ENCODE assay signal across 23 cellular contexts in the genomic region with DNA sequence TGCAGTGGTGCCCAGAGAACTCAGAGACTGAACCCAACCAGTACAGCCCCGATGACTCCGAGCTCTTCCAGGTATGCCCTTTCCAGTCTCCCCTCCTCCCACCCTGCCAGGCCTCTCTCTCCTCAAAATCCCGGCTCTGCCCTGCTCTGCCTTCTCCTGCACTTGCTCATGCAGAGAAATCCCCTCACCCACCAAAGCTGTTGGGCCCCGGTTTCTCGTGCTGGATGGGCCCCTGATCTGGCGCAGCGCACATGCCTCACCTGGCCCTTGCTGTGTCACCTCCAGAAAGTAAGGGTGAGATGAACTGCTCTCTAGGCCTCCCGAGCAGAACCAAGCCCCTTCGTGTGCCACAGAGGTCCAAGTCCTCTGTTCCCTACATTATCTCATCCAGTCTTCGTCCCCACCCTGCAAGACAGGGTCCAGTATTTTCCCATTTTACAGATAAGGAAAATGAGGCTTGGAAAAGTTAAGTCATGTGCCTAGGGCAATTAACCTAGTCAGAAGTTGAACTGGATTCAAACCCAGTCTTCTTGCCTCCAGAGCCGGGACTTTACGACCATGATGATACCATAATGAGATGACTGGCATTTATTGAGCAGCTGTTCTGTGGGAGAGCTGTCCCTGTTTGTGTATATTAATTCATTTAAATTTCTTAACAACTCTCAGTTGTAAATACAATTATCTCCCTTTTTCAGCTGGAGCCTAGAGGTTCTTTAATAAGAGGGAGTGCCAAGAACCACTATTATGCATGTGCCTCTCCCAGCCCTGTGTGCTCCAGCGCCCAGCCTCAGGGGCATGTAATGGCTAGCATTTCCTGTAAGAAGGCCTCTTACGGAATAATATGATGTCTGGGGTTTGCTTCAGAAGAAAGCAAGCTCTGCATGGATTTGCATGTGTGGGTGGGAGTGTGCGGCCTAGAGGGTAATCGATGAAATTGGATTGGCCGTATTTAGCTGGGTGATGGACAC.
DNase-seq lines count a peak whose midpoint lies in the region; ATAC-seq, FAIRE-seq and TF ChIP-seq lines count a peak whose summit lies in the region.
"Had no signal": no experiment of that assay in that cellular context is flagged by ENCODE, and none has a peak within 500 bp of the region (broad histone marks: within the 10 kb centered on the region; RNA-seq: fewer than 3 reads in every experiment).

No MANE protein-coding gene starts in this region.

- no peaks in the 10 kb centered on the region for H3K27me3 ChIP-seq in GM23338 (ENCODE audit: insufficient read depth)
- no peaks in the 10 kb centered on the region for H3K27me3 ChIP-seq in endodermal cell (ENCODE audit: control insufficient read depth, insufficient read depth, low read length, poor library complexity, severe bottlenecking)
- H3K27me3 ChIP-seq in trophoblast cell (ENCODE audit: insufficient read depth, low read length), result no peaks in the 10 kb centered on the region
- no peaks in the 10 kb centered on the region for H3K27me3 ChIP-seq in CD4-positive, alpha-beta memory T cell (ENCODE audit: insufficient read depth, low read length)
- H3K27me3 ChIP-seq: body of pancreas, upper lobe of right lung had no signal

- H3K36me3 Mint-ChIP-seq in GM23338 (ENCODE audit: low read depth), result peaks cover 3% of the 10 kb centered on the region; the same call in 1 of the 3 replicates
- no peaks in the 10 kb centered on the region for H3K36me3 Mint-ChIP-seq in endodermal cell (ENCODE audit: low read depth)
- no peaks in the 10 kb centered on the region for H3K36me3 Mint-ChIP-seq in CD4-positive, alpha-beta memory T cell

- ATAC-seq in A549 (no peak), GM23338 (no peak), HG02610 (IDR thresholded peaks at IDR 0.05; ENCODE audit: unreplicated experiment) (no peak)
- ATAC-seq: body of pancreas; naive thymus-derived CD4-positive, alpha-beta T cell; SK-N-SH treated with all-trans-retinoic acid at 6 μM for 48 hours; upper lobe of right lung had no signal

- no peak for DNase-seq in A549 (ENCODE audit: low read depth in 1 of 2, low spot score in 1 of 2)
- no peak for DNase-seq in GM23338 (ENCODE audit: low spot score)
- DNase-seq in endodermal cell, result no peak
- no peak for DNase-seq in trophoblast cell
- DNase-seq in CD4-positive, alpha-beta memory T cell, result no peak
- no peak for DNase-seq in NCI-H2081 treated with DMSO at 0.1 percent for 48 hours (lab: John Stamatoyannopoulos, UW)
- DNase-seq: activated CD4-positive, alpha-beta T cell treated with anti-CD3 and anti-CD28 coated beads for 48 hours; activated CD8-positive, alpha-beta memory T cell treated with anti-CD3 and anti-CD28 coated beads for 24 hours; body of pancreas; C1 segment of cervical spinal cord; HFFc6; hippocampal formation; Karpas-422; naive thymus-derived CD4-positive, alpha-beta T cell; NCI-H1436; occipital lobe; stimulated activated CD4-positive, alpha-beta T cell treated with anti-CD3 and anti-CD28 coated beads, Interleukin-12 subunit alpha, Interleukin-12 subunit beta, amount 100 ng/mL, for 4 hours; stimulated activated CD4-positive, alpha-beta T cell treated with anti-CD3 and anti-CD28 coated beads, Interleukin-4, amount 100 ng/mL, for 1 hour; T-helper 2 cell; upper lobe of right lung had no signal

- H3K23ac ChIP-seq in trophoblast cell (ENCODE audit: low read length), result no peak overlapping the region

- H3K4me3 ChIP-seq in A549, result no peak overlapping the region
- H3K4me3 ChIP-seq in GM23338, result no peak overlapping the region
- H3K4me3 ChIP-seq in endodermal cell (ENCODE audit: low read length), result no peak overlapping the region
- no peak overlapping the region for H3K4me3 ChIP-seq in trophoblast cell (ENCODE audit: low read depth, low read length)
- no peak overlapping the region for H3K4me3 ChIP-seq in CD4-positive, alpha-beta memory T cell (ENCODE audit: low read length in 2 of 2)
- H3K4me3 ChIP-seq: body of pancreas, upper lobe of right lung had no signal

- TF ChIP-seq EP300 in A549 (IDR thresholded peaks at IDR 0.05), result no peak

- peak overlapping the region; percentile 23 for H3K4ac ChIP-seq in trophoblast cell (ENCODE audit: low read depth, low read length)

- no peak overlapping the region for H2AK5ac ChIP-seq in trophoblast cell (ENCODE audit: low read length)

- H3K9me3 ChIP-seq in A549 (no peaks in the 10 kb centered on the region), endodermal cell (ENCODE audit: control insufficient read depth, low read length) (no peaks in the 10 kb centered on the region), trophoblast cell (ENCODE audit: insufficient read depth, low read depth, low read length) (no peaks in the 10 kb centered on the region)
- H3K9me3 ChIP-seq in CD4-positive, alpha-beta memory T cell (ENCODE audit: control insufficient read depth in 1 of 2, low read length in 2 of 2), result no peaks in the 10 kb centered on the region
- H3K9me3 ChIP-seq: body of pancreas, upper lobe of right lung had no signal

- H3K9ac ChIP-seq in endodermal cell (ENCODE audit: extremely low read depth, low read length, poor library complexity, severe bottlenecking) (no peak overlapping the region), trophoblast cell (ENCODE audit: low read length) (no peak overlapping the region)

- H3K4me3 Mint-ChIP-seq in GM23338 (no peak overlapping the region), endodermal cell (no peak overlapping the region)
- no peak overlapping the region for H3K4me3 Mint-ChIP-seq in CD4-positive, alpha-beta memory T cell
- H3K4me3 Mint-ChIP-seq: HFFc6; naive thymus-derived CD4-positive, alpha-beta T cell had no signal

- 92% methylated on average over 17 of the region's 17 CpGs for WGBS in A549 (ENCODE audit: missing lambda C conversion rate)
- WGBS in endodermal cell (ENCODE audit: insufficient coverage in 1 of 2, insufficient read length in 1 of 2), 2 experiments, result 93 to 97% methylated on average over 10 to 17 of the region's 17 CpGs
- WGBS in trophoblast cell (ENCODE audit: extremely low coverage, insufficient coverage, insufficient read length), result no CpG with 5 or more reads among the region's 17 CpGs

- H3K4me1 Mint-ChIP-seq in GM23338 (peaks cover 22% of the 10 kb centered on the region), endodermal cell (peaks cover 7% of the 10 kb centered on the region)
- no peaks in the 10 kb centered on the region for H3K4me1 Mint-ChIP-seq in CD4-positive, alpha-beta memory T cell

- H3K9me2 ChIP-seq in GM23338 (ENCODE audit: insufficient read depth), result no peaks in the 10 kb centered on the region

- FAIRE-seq in A549 (lab: Jason Lieb, UNC), result no peak

- intact Hi-C loops in CD4-positive, alpha-beta memory T cell (cut with micrococcal nuclease), result no loop called here

- H3K4me2 ChIP-seq in A549, result no peak overlapping the region
- no peak overlapping the region for H3K4me2 ChIP-seq in GM23338
- no peak overlapping the region for H3K4me2 ChIP-seq in trophoblast cell (ENCODE audit: low read length)

- peaks cover 5% of the 10 kb centered on the region; the same call in 1 of the 2 replicates for H4K20me1 ChIP-seq in GM23338 (replicated peaks; ENCODE audit: insufficient read depth)

- H2BK5ac ChIP-seq in trophoblast cell (ENCODE audit: low read depth, low read length, poor library complexity), result no peak overlapping the region

- H3K27ac ChIP-seq in A549 (no peak overlapping the region), GM23338 (ENCODE audit: low read depth) (no peak overlapping the region), endodermal cell (ENCODE audit: low read depth, low read length) (no peak overlapping the region), trophoblast cell (ENCODE audit: low read depth, low read length) (no peak overlapping the region)
- H3K27ac ChIP-seq in CD4-positive, alpha-beta memory T cell (ENCODE audit: low read depth, low read length), result no peak overlapping the region
- H3K27ac ChIP-seq: body of pancreas, upper lobe of right lung, VCaP had no signal

- POLR2A ChIA-PET in A549 (lab: Yijun Ruan, JAX), result no interaction called here
- POLR2A ChIA-PET in CD4-positive, alpha-beta memory T cell (lab: Charles Lee; ENCODE audit: partially characterized antibody), result no interaction called here

- CTCF ChIA-PET in A549 (lab: Yijun Ruan, JAX), result interaction anchor here (1.1 to 29.2 kb wide), 9 partner anchors 9 to 202 kb away, joined by 4 to 768 read pairs (median 11); no protein-coding TSS in a partner anchor
- CTCF ChIA-PET in CD4-positive, alpha-beta memory T cell (lab: Charles Lee; ENCODE audit: partially characterized antibody), result interaction anchor here (0.7 to 15.3 kb wide), 10 partner anchors 8 to 183 kb away, joined by 3 to 309 read pairs (median 4); no protein-coding TSS in a partner anchor

- TF ChIP-seq POLR2A in A549 (IDR thresholded peaks at IDR 0.05; ENCODE audit: low read length), result no peak

- H3K27me3 Mint-ChIP-seq in GM23338 (ENCODE audit: insufficient read depth, low read depth, poor library complexity), result peaks cover 5% of the 10 kb centered on the region
- no peaks in the 10 kb centered on the region for H3K27me3 Mint-ChIP-seq in endodermal cell (ENCODE audit: insufficient read depth)
- no peaks in the 10 kb centered on the region for H3K27me3 Mint-ChIP-seq in CD4-positive, alpha-beta memory T cell
- H3K27me3 Mint-ChIP-seq: naive thymus-derived CD4-positive, alpha-beta T cell had no signal

- no peak overlapping the region for H4K91ac ChIP-seq in trophoblast cell (ENCODE audit: low read depth, low read length)

- no peaks in the 10 kb centered on the region for H3F3A ChIP-seq in GM23338 (replicated peaks; ENCODE audit: low read depth)

- H2BK120ac ChIP-seq in trophoblast cell (ENCODE audit: insufficient read depth, low read length, poor library complexity), result no peak overlapping the region

- no peak for TF ChIP-seq RAD21 in A549 (conservative IDR thresholded peaks at IDR 0.05 in 1 of 2, IDR thresholded peaks at IDR 0.05 in 1 of 2)

- H3K9me3 Mint-ChIP-seq in GM23338 (no peaks in the 10 kb centered on the region; the same call in 2 of the 3 replicates), endodermal cell (no peaks in the 10 kb centered on the region)
- no peaks in the 10 kb centered on the region for H3K9me3 Mint-ChIP-seq in CD4-positive, alpha-beta memory T cell
- H3K9me3 Mint-ChIP-seq: HFFc6; naive thymus-derived CD4-positive, alpha-beta T cell had no signal

- no peak overlapping the region for H3K18ac ChIP-seq in trophoblast cell (ENCODE audit: low read length)

- 0 out of 2 replicates have a peak, but pooled peaks cover 3% of the 10 kb centered on the region for H3K36me3 ChIP-seq in GM23338 (ENCODE audit: insufficient read depth)
- no peaks in the 10 kb centered on the region for H3K36me3 ChIP-seq in endodermal cell (ENCODE audit: control insufficient read depth, insufficient read depth, low read length)
- H3K36me3 ChIP-seq in trophoblast cell (ENCODE audit: control insufficient read depth in 1 of 2, insufficient read depth in 2 of 2, low read length in 2 of 2), result no peaks in the 10 kb centered on the region
- no peaks in the 10 kb centered on the region for H3K36me3 ChIP-seq in CD4-positive, alpha-beta memory T cell (ENCODE audit: insufficient read depth, low read length)
- H3K36me3 ChIP-seq: upper lobe of right lung had no signal

- H3K79me1 ChIP-seq in trophoblast cell (ENCODE audit: low read length), result no peaks in the 10 kb centered on the region

- H2AFZ ChIP-seq in GM23338 (no peak overlapping the region), trophoblast cell (ENCODE audit: insufficient read depth, low read length, poor library complexity) (no peak overlapping the region)

- H3K79me2 ChIP-seq in GM23338 (replicated peaks; ENCODE audit: insufficient read depth) (no peaks in the 10 kb centered on the region; the same call in none of the 2 replicates), trophoblast cell (ENCODE audit: control insufficient read depth, insufficient read depth, low read length, poor library complexity) (no peaks in the 10 kb centered on the region)

- no peak overlapping the region for H2BK12ac ChIP-seq in trophoblast cell (ENCODE audit: low read length)

- H4K8ac ChIP-seq in trophoblast cell (ENCODE audit: low read depth, low read length), result no peak overlapping the region

- H4K12ac ChIP-seq in trophoblast cell (ENCODE audit: low read depth, low read length), result no peak overlapping the region

- H3K14ac ChIP-seq in trophoblast cell (ENCODE audit: low read length), result no peak overlapping the region

- H3K27ac Mint-ChIP-seq in GM23338 (peak overlapping the region; percentile 77), endodermal cell (peak overlapping the region; percentile 50)
- H3K27ac Mint-ChIP-seq in CD4-positive, alpha-beta memory T cell, result no peak overlapping the region
- H3K27ac Mint-ChIP-seq: HFFc6; naive thymus-derived CD4-positive, alpha-beta T cell had no signal

- H3K4me1 ChIP-seq in A549 (no peaks in the 10 kb centered on the region), GM23338 (ENCODE audit: insufficient read depth) (peaks cover 8% of the 10 kb centered on the region), endodermal cell (ENCODE audit: control insufficient read depth, insufficient read depth, low read length) (no peaks in the 10 kb centered on the region), trophoblast cell (ENCODE audit: control insufficient read depth in 1 of 2, insufficient read depth in 2 of 2, low read length in 2 of 2) (peaks cover 0 to 3% of the 10 kb centered on the region in 2 experiments)
- H3K4me1 ChIP-seq in CD4-positive, alpha-beta memory T cell (ENCODE audit: insufficient read depth, low read length), result no peaks in the 10 kb centered on the region
- H3K4me1 ChIP-seq: body of pancreas had no signal

- TF ChIP-seq CTCF in A549 (IDR thresholded peaks at IDR 0.05) (no peak), GM23338 (conservative IDR thresholded peaks at IDR 0.05; ENCODE audit: low read depth in 2 of 2) (no peak), endodermal cell (conservative IDR thresholded peaks at IDR 0.05) (no peak)

Comparison
In these comparisons a context has a peak if more than half of its experiments do, and no peak if none do; other contexts are left out.
1. H3K27ac Mint-ChIP-seq: peak in GM23338 (single experiment) and endodermal cell (single experiment); none in CD4-positive, alpha-beta memory T cell (0 of 7).